7 cellular contexts compared by ENCODE assay signal in genomic region chr16:87870057-87870418, GRCh38. TPM values are rescaled to one million over a fixed set of nuclear protein-coding genes. Genes with fewer than 3 reads are reported as not detected.
DNase-seq lines count a peak whose midpoint lies in the region; ATAC-seq and TF ChIP-seq lines count a peak whose summit lies in the region.
"Not testable (repeated sequence)": the region's sequence is repeated elsewhere in the genome, so short reads cannot be mapped to it uniquely, and the experiment has no call there.

No MANE protein-coding gene starts in this region.

- not testable (repeated sequence) for H3K4me3 ChIP-seq in hepatocyte

- not testable (repeated sequence) for DNase-seq in RWPE1 (ENCODE audit: low spot score); activated CD8-positive, alpha-beta memory T cell treated with anti-CD3 and anti-CD28 coated beads, Interleukin-2, amount 10 ng/mL, durations not matched to agents 7 days and 5 days; hepatocyte (ENCODE audit: low spot score); natural killer cell treated with Interleukin-12 subunit alpha and Interleukin-12 subunit beta and Interleukin-15 and Interleukin-18, amount 100 ng/mL, for 72 hours (ENCODE audit: low spot score); stimulated activated naive B cell treated with anti-CD40 and anti-IgM and Interleukin-4, amounts not matched to agents 10 μg/mL and 1 μg/mL and 100 μg/mL, for 72 hours

- ATAC-seq in activated CD8-positive, alpha-beta memory T cell treated with anti-CD3 and anti-CD28 coated beads, Interleukin-2, amount 10 ng/mL, durations not matched to agents 7 days and 5 days; natural killer cell treated with Interleukin-12 subunit alpha and Interleukin-12 subunit beta and Interleukin-15 and Interleukin-18, amount 100 ng/mL, for 72 hours; stimulated activated naive B cell treated with anti-CD40 and anti-IgM and Interleukin-4, amounts not matched to agents 10 μg/mL and 1 μg/mL and 100 μg/mL, for 72 hours (replicated peaks): not testable (repeated sequence)

- H3K27ac Mint-ChIP-seq in activated CD8-positive, alpha-beta memory T cell treated with anti-CD3 and anti-CD28 coated beads, Interleukin-2, amount 10 ng/mL, durations not matched to agents 7 days and 5 days: peak overlapping the region; percentile 64
- peak overlapping the region; percentile 28 to 96 (median 60) for H3K27ac Mint-ChIP-seq in brain
- peak overlapping the region; percentile 50 to 68 for H3K27ac Mint-ChIP-seq in natural killer cell treated with Interleukin-12 subunit alpha and Interleukin-12 subunit beta and Interleukin-15 and Interleukin-18, amount 100 ng/mL, for 72 hours
- peak overlapping the region; percentile 31 for H3K27ac Mint-ChIP-seq in stimulated activated naive B cell treated with anti-CD40 and anti-IgM and Interleukin-4, amounts not matched to agents 10 μg/mL and 1 μg/mL and 100 μg/mL, for 72 hours

- POLR2A ChIA-PET in RWPE1 (lab: Yijun Ruan, JAX; ENCODE audit: low non-redundant PET): not testable (repeated sequence)

- CTCF ChIA-PET in RWPE1 (lab: Yijun Ruan, JAX): interaction anchor here (2.4 to 7.7 kb wide), 3 partner anchors 20 to 101 kb away, joined by 20 to 53 read pairs (median 48); no protein-coding TSS in a partner anchor
- CTCF ChIA-PET in activated CD8-positive, alpha-beta memory T cell treated with anti-CD3 and anti-CD28 coated beads, Interleukin-2, amount 10 ng/mL, durations not matched to agents 7 days and 5 days (lab: Charles Lee): interaction anchor here (1.1 to 13.2 kb wide), 6 partner anchors 14 to 104 kb away, joined by 3 to 451 read pairs (median 16); partner anchors contain the start of gene KLHDC4

- not testable (repeated sequence) for H3K9me3 ChIP-seq in ES-I3 (ENCODE audit: control insufficient read depth, insufficient read depth, low read length); hepatocyte (ENCODE audit: low read depth)

- not testable (repeated sequence) for H4K20me1 ChIP-seq in hepatocyte (ENCODE audit: insufficient read depth, poor library complexity, severe bottlenecking)

- H3K4me1 ChIP-seq in ES-I3 (ENCODE audit: insufficient read depth, low read length) (peaks cover 15% of the 10 kb centered on the region), hepatocyte (ENCODE audit: insufficient read depth) (peaks cover 25% of the 10 kb centered on the region)

- H3K9me2 ChIP-seq in hepatocyte (replicated peaks; ENCODE audit: insufficient read depth): not testable (repeated sequence)

- H3K4me3 Mint-ChIP-seq in activated CD8-positive, alpha-beta memory T cell treated with anti-CD3 and anti-CD28 coated beads, Interleukin-2, amount 10 ng/mL, durations not matched to agents 7 days and 5 days: peak overlapping the region; percentile 27
- peak overlapping the region; percentile 60 to 73 (median 62) for H3K4me3 Mint-ChIP-seq in brain
- peak overlapping the region; percentile 27 for H3K4me3 Mint-ChIP-seq in natural killer cell treated with Interleukin-12 subunit alpha and Interleukin-12 subunit beta and Interleukin-15 and Interleukin-18, amount 100 ng/mL, for 72 hours
- H3K4me3 Mint-ChIP-seq in stimulated activated naive B cell treated with anti-CD40 and anti-IgM and Interleukin-4, amounts not matched to agents 10 μg/mL and 1 μg/mL and 100 μg/mL, for 72 hours: not testable (repeated sequence)

- 62% methylated on average over 13 of the region's 13 CpGs for WGBS in hepatocyte (ENCODE audit: low lambda C conversion rate, missing lambda C conversion rate)

- H3K36me3 ChIP-seq in ES-I3 (ENCODE audit: insufficient read depth, low read length); hepatocyte (replicated peaks; ENCODE audit: insufficient read depth, low read depth): not testable (repeated sequence)

- peaks cover 27% of the 10 kb centered on the region for H3K79me2 ChIP-seq in hepatocyte

- not testable (repeated sequence) for TF ChIP-seq CTCF in RWPE1 (conservative IDR thresholded peaks at IDR 0.05; ENCODE audit: low read depth); brain (conservative IDR thresholded peaks at IDR 0.05); hepatocyte (IDR thresholded peaks at IDR 0.05; ENCODE audit: poor library complexity)

- peaks cover 28% of the 10 kb centered on the region for H3K36me3 Mint-ChIP-seq in activated CD8-positive, alpha-beta memory T cell treated with anti-CD3 and anti-CD28 coated beads, Interleukin-2, amount 10 ng/mL, durations not matched to agents 7 days and 5 days
- H3K36me3 Mint-ChIP-seq in brain: peaks cover 14% of the 10 kb centered on the region
- peaks cover 18% of the 10 kb centered on the region for H3K36me3 Mint-ChIP-seq in natural killer cell treated with Interleukin-12 subunit alpha and Interleukin-12 subunit beta and Interleukin-15 and Interleukin-18, amount 100 ng/mL, for 72 hours
- peaks cover 17 to 25% of the 10 kb centered on the region in 2 donors for H3K36me3 Mint-ChIP-seq in stimulated activated naive B cell treated with anti-CD40 and anti-IgM and Interleukin-4, amounts not matched to agents 10 μg/mL and 1 μg/mL and 100 μg/mL, for 72 hours

- peaks cover 60% of the 10 kb centered on the region for H3K4me1 Mint-ChIP-seq in activated CD8-positive, alpha-beta memory T cell treated with anti-CD3 and anti-CD28 coated beads, Interleukin-2, amount 10 ng/mL, durations not matched to agents 7 days and 5 days
- H3K4me1 Mint-ChIP-seq in brain: peaks cover 74% of the 10 kb centered on the region
- H3K4me1 Mint-ChIP-seq in natural killer cell treated with Interleukin-12 subunit alpha and Interleukin-12 subunit beta and Interleukin-15 and Interleukin-18, amount 100 ng/mL, for 72 hours (ENCODE audit: low read depth in 2 of 2): peaks cover 40 to 48% of the 10 kb centered on the region in 2 donors
- peaks cover 38 to 81% of the 10 kb centered on the region in 2 donors for H3K4me1 Mint-ChIP-seq in stimulated activated naive B cell treated with anti-CD40 and anti-IgM and Interleukin-4, amounts not matched to agents 10 μg/mL and 1 μg/mL and 100 μg/mL, for 72 hours

- H3K9ac ChIP-seq in ES-I3 (ENCODE audit: low read depth, low read length): peak overlapping the region; percentile 16; the same call in 1 of the 2 replicates

- not testable (repeated sequence) for H2AFZ ChIP-seq in hepatocyte

- not testable (repeated sequence) for H3K9me3 Mint-ChIP-seq in activated CD8-positive, alpha-beta memory T cell treated with anti-CD3 and anti-CD28 coated beads, Interleukin-2, amount 10 ng/mL, durations not matched to agents 7 days and 5 days (ENCODE audit: low read depth); brain; natural killer cell treated with Interleukin-12 subunit alpha and Interleukin-12 subunit beta and Interleukin-15 and Interleukin-18, amount 100 ng/mL, for 72 hours; stimulated activated naive B cell treated with anti-CD40 and anti-IgM and Interleukin-4, amounts not matched to agents 10 μg/mL and 1 μg/mL and 100 μg/mL, for 72 hours

- not testable (repeated sequence) for H3K27me3 ChIP-seq in hepatocyte

- not testable (repeated sequence) for H3K27me3 Mint-ChIP-seq in activated CD8-positive, alpha-beta memory T cell treated with anti-CD3 and anti-CD28 coated beads, Interleukin-2, amount 10 ng/mL, durations not matched to agents 7 days and 5 days; stimulated activated naive B cell treated with anti-CD40 and anti-IgM and Interleukin-4, amounts not matched to agents 10 μg/mL and 1 μg/mL and 100 μg/mL, for 72 hours
- H3K27me3 Mint-ChIP-seq in brain: peaks cover 17% of the 10 kb centered on the region
- H3K27me3 Mint-ChIP-seq in natural killer cell treated with Interleukin-12 subunit alpha and Interleukin-12 subunit beta and Interleukin-15 and Interleukin-18, amount 100 ng/mL, for 72 hours: peaks cover 2 to 12% of the 10 kb centered on the region in 2 donors

- peak overlapping the region; percentile 5 for H3K4me2 ChIP-seq in hepatocyte

- H3K27ac ChIP-seq in RWPE1 (peak overlapping the region; percentile 99), hepatocyte (peak overlapping the region; percentile 95)

RNA-seq across cellular contexts. Expression of gene SLC7A5, which starts 0.7 kb away (rescaled TPM):
- total RNA-seq in activated CD8-positive, alpha-beta memory T cell treated with anti-CD3 and anti-CD28 coated beads, Interleukin-2, amount 10 ng/mL, durations not matched to agents 7 days and 5 days: 100 to 1,000 TPM; 114 to 220 TPM
- 101 TPM for polyA plus RNA-seq in brain (ENCODE audit: insufficient read depth, low read depth, low replicate concordance)
- 20.4 and 29.3 TPM in 2 replicates for total RNA-seq in hepatocyte
- 52.5 and 56.2 TPM in 2 replicates for polyA plus RNA-seq in hepatocyte
- total RNA-seq in natural killer cell treated with Interleukin-12 subunit alpha and Interleukin-12 subunit beta and Interleukin-15 and Interleukin-18, amount 100 ng/mL, for 72 hours: 100 to 1,000 TPM; 142 to 348 TPM
